Comparison of ENCODE assay signal across 1 cellular context in genomic region chr15:43795997-43796396, GRCh38.
TF ChIP-seq lines count a peak whose summit lies in the region.

No MANE protein-coding gene starts in this region.

TF ChIP-seq in H1, 55 proteins besides CTCF, POLR2A, EP300 and RAD21 (continued from another document):
- TF ChIP-seq CTBP2 (IDR thresholded peaks at IDR 0.05; ENCODE audit: borderline replicate concordance, insufficient read depth, insufficient read length, low read length), result no peak
- TF ChIP-seq TEAD4 (IDR thresholded peaks at IDR 0.05; ENCODE audit: low read depth, low read length), result peak; percentile 51
- no peak for TF ChIP-seq BACH1 (IDR thresholded peaks at IDR 0.05; ENCODE audit: low read length)
